In genomic region chr4:6574747-6575502, GRCh38 we compare ENCODE assay signal across 8 cellular contexts. TPM values are rescaled to one million over a fixed set of nuclear protein-coding genes. Genes with fewer than 3 reads are reported as not detected.
A peak's percentile ranks its signal among the peaks of the same experiment; 100 is the strongest.
DNase-seq lines count a peak whose midpoint lies in the region; TF ChIP-seq lines count a peak whose summit lies in the region.

MAN2B2 (plus strand) TSS chr4:6575189; CDS start chr4:6575211, 22 bp downstream.

- DNase-seq in Calu3 = peak; percentile 92
- DNase-seq in GM20000 (ENCODE audit: low spot score) = peak; percentile 98
- peak; percentile 59 for DNase-seq in HT1080 (ENCODE audit: low read depth)
- peak; percentile 71 for DNase-seq in activated T-cell treated with anti-CD3 and anti-CD28 coated beads for 4 hours
- no peak for DNase-seq in epithelial cell of proximal tubule (ENCODE audit: low read depth)
- peak; percentile 45 to 57 for DNase-seq in stimulated activated CD8-positive, alpha-beta memory T cell treated with anti-CD3 and anti-CD28 coated beads, Interleukin-4, amount 100 ng/mL, for 4 hours (ENCODE audit: low read depth in 2 of 2, low spot score in 1 of 2)

- no peak for TF ChIP-seq CTCF in Calu3 (IDR thresholded peaks at IDR 0.05; ENCODE audit: unreplicated experiment)
- no peak for TF ChIP-seq CTCF in GM20000 (IDR thresholded peaks at IDR 0.05; ENCODE audit: extremely low read depth, missing control alignments)
- TF ChIP-seq CTCF in OCI-LY3 (IDR thresholded peaks at IDR 0.05; ENCODE audit: low read depth, low read length) = no peak
- TF ChIP-seq CTCF in epithelial cell of proximal tubule (conservative IDR thresholded peaks at IDR 0.05; ENCODE audit: low read depth, low read length) = no peak

- peaks cover 24% of the 10 kb centered on the region for H3K36me3 Mint-ChIP-seq in Calu3 (ENCODE audit: insufficient read depth, unreplicated experiment)

- no peaks in the 10 kb centered on the region for H4K20me1 ChIP-seq in OCI-LY3 (ENCODE audit: insufficient read depth, low read length)

- no peaks in the 10 kb centered on the region for H3K4me1 Mint-ChIP-seq in Calu3 (ENCODE audit: low read depth, unreplicated experiment)

- H3K9ac ChIP-seq in OCI-LY3 (ENCODE audit: low read length) (peak within 1 kb of the TSS; percentile 78), mucosa of rectum (ENCODE audit: low read depth in 1 of 2, low read length in 2 of 2) (peak within 1 kb of the TSS; percentile 86 to 90)

- peak within 1 kb of the TSS; percentile 22 for H3K27ac Mint-ChIP-seq in Calu3 (ENCODE audit: unreplicated experiment)

- peaks cover 2% of the 10 kb centered on the region for H3K9me3 Mint-ChIP-seq in Calu3 (ENCODE audit: low read depth, unreplicated experiment)

- H3K27ac ChIP-seq in OCI-LY3 (ENCODE audit: low read length) (no peak within 1 kb of the TSS), mucosa of rectum (ENCODE audit: low read depth in 2 of 2, low read length in 2 of 2) (peak within 1 kb of the TSS; percentile 41 to 68)

- H3K79me2 ChIP-seq in OCI-LY3 (ENCODE audit: low read length) = peaks cover 5% of the 10 kb centered on the region; the same call in 1 of the 2 replicates

- intact Hi-C loops in Calu3 (cut with micrococcal nuclease; ENCODE audit: unreplicated experiment) = no loop called here

- H3K4me2 ChIP-seq in OCI-LY3 (ENCODE audit: low read length) = peak within 1 kb of the TSS; percentile 99

- H3K4me1 ChIP-seq in OCI-LY3 (ENCODE audit: low read length) (peaks cover 8% of the 10 kb centered on the region; the same call in 1 of the 2 replicates), mucosa of rectum (ENCODE audit: control insufficient read depth in 2 of 2, insufficient read depth in 2 of 2, low read length in 2 of 2) (peaks cover 8 to 9% of the 10 kb centered on the region in 2 donors)

- peak within 1 kb of the TSS; percentile 80 for H2AFZ ChIP-seq in OCI-LY3 (ENCODE audit: low read depth, low read length)

- H3K9me3 ChIP-seq in OCI-LY3 (ENCODE audit: insufficient read depth, low read length) = no peaks in the 10 kb centered on the region
- no peaks in the 10 kb centered on the region for H3K9me3 ChIP-seq in mucosa of rectum (ENCODE audit: control insufficient read depth in 2 of 2, low read length in 2 of 2)

- peaks cover 23% of the 10 kb centered on the region for H3K27me3 ChIP-seq in OCI-LY3 (ENCODE audit: low read depth, low read length)
- H3K27me3 ChIP-seq in mucosa of rectum (ENCODE audit: control insufficient read depth in 2 of 2, insufficient read depth in 2 of 2, low read length in 2 of 2) = peaks cover 0 to 7% of the 10 kb centered on the region in 2 donors

- no TSS peak for BruUV-seq in Calu3 (replicated peaks; lab: Mats Ljungman, UMichigan)

- H3K36me3 ChIP-seq in OCI-LY3 (replicated peaks; ENCODE audit: low read depth, low read length) (peaks cover 12% of the 10 kb centered on the region), mucosa of rectum (ENCODE audit: control insufficient read depth in 2 of 2, insufficient read depth in 2 of 2, low read length in 2 of 2) (peaks cover 13 to 15% of the 10 kb centered on the region in 2 donors)

- peak within 1 kb of the TSS; percentile 72 for H3K4me3 Mint-ChIP-seq in Calu3 (ENCODE audit: low read depth, unreplicated experiment)

- H3K4me3 ChIP-seq in OCI-LY3 (ENCODE audit: low read length) (peak within 1 kb of the TSS; percentile 88), epithelial cell of proximal tubule (ENCODE audit: low read depth, low read length) (peak within 1 kb of the TSS; percentile 91), mucosa of rectum (ENCODE audit: low read length in 2 of 2) (peak within 1 kb of the TSS; percentile 81 to 84)

- peaks cover 32% of the 10 kb centered on the region for H3K27me3 Mint-ChIP-seq in Calu3 (ENCODE audit: unreplicated experiment)

- CTCF ChIA-PET in Calu3 (lab: Charles Lee) = interaction anchor here (0.6 to 1.1 kb wide), 4 partner anchors 17 to 1931 kb away, joined by 3 to 4 read pairs (median 3); no protein-coding TSS in a partner anchor

RNA-seq across cellular contexts. Expression of gene MAN2B2, which starts in this region (rescaled TPM):
- 30.9 and 36.2 TPM in 2 replicates for total RNA-seq in Calu3 (2022)
- total RNA-seq in HT1080 (2014; rRNA removed; shearing (Covaris generic)) = 10.4 and 11.7 TPM in 2 replicates
- polyA plus RNA-seq in HT1080 (2015; cell fraction: cytosol; rRNA removed) = 15.4 and 16.0 TPM in 2 replicates
- 29.6 and 35.4 TPM in 2 replicates for polyA plus RNA-seq in HT1080 (2015; cell fraction: nucleus; rRNA removed)
- total RNA-seq in epithelial cell of proximal tubule = 13.0 and 20.6 TPM in 2 replicates
